In the genomic region with DNA sequence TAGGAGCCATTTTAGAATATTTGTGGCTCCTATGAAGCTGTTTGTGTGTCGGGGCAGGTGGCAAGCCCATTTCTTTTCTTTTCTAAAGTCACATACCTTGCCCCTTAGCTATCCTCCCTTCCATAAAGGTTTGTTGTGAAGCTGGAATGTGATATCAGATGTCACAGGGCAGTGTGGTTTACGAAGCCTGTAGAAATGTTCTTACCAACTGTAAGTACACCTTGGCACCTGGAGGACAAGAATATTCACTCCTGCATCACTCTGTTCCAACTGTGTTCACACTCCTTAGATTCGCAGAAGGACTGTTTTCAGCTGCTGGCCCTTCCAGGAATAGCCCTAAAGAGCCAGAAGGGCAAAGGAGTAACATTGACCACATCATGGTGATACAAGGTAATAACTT, we compare ENCODE assay signal across 18 cellular contexts.
"Had no signal": no experiment of that assay in that cellular context is flagged by ENCODE, and none has a peak within 500 bp of the region (broad histone marks: within the 10 kb centered on the region; RNA-seq: fewer than 3 reads in every experiment).

No MANE protein-coding gene starts in this region.

- H3K27ac Mint-ChIP-seq: naive thymus-derived CD8-positive, alpha-beta T cell had no signal

- H3K27me3 ChIP-seq: dorsolateral prefrontal cortex, sigmoid colon, tibial nerve, upper lobe of left lung had no signal

- DNase-seq: dorsolateral prefrontal cortex; effector CD4-positive, alpha-beta T cell; head of caudate nucleus; mesendoderm; midbrain; naive thymus-derived CD8-positive, alpha-beta T cell; nephron progenitor cell; nucleus accumbens; right cardiac atrium; sigmoid colon; stimulated activated CD4-positive, alpha-beta T cell treated with anti-CD3 and anti-CD28 coated beads, Interleukin-15, amount 100 ng/mL, for 24 hours; stimulated activated CD4-positive, alpha-beta T cell treated with anti-CD3 and anti-CD28 coated beads, Interleukin-2, amount 100 ng/mL, for 48 hours; stimulated activated naive CD4-positive, alpha-beta T cell; upper lobe of left lung had no signal

- ATAC-seq: left lobe of liver; naive thymus-derived CD8-positive, alpha-beta T cell; right cardiac atrium had no signal

- H3K36me3 ChIP-seq: prostate gland, sigmoid colon, thoracic aorta, upper lobe of left lung had no signal

- H3K4me3 Mint-ChIP-seq: naive thymus-derived CD8-positive, alpha-beta T cell; nephron progenitor cell had no signal

- H3K4me1 ChIP-seq: prostate gland, sigmoid colon, tibial nerve, upper lobe of left lung had no signal

- H3K27ac ChIP-seq: dorsolateral prefrontal cortex, prostate gland, sigmoid colon, thoracic aorta, tibial nerve, upper lobe of left lung had no signal

- H3K4me3 ChIP-seq: dorsolateral prefrontal cortex, prostate gland, sigmoid colon, thoracic aorta, tibial nerve, upper lobe of left lung had no signal

- H3K9me3 ChIP-seq: prostate gland, sigmoid colon, thoracic aorta, upper lobe of left lung had no signal
